Comparison of ENCODE assay signal across 2 cellular contexts in genomic region chrX:65058626-65059025, GRCh38. TPM values are rescaled to one million over a fixed set of nuclear protein-coding genes. Genes with fewer than 3 reads are reported as not detected.
"Had no signal": no experiment of that assay in that cellular context is flagged by ENCODE, and none has a peak within 500 bp of the region (broad histone marks: within the 10 kb centered on the region; RNA-seq: fewer than 3 reads in every experiment).

No MANE protein-coding gene starts in this region.

RNA-seq across cellular contexts. Expression of gene ZC3H12B, which starts 24.0 kb away (rescaled TPM):
- total RNA-seq: lung microvascular endothelial cell, myocyte had no signal
